ENCODE assay signal across 26 cellular contexts in genomic region chrX:114451397-114451796, GRCh38.
DNase-seq lines count a peak whose midpoint lies in the region; ATAC-seq, FAIRE-seq and TF ChIP-seq lines count a peak whose summit lies in the region.
"Had no signal": no experiment of that assay in that cellular context is flagged by ENCODE, and none has a peak within 500 bp of the region (broad histone marks: within the 10 kb centered on the region; RNA-seq: fewer than 3 reads in every experiment).

No MANE protein-coding gene starts in this region.

- DNase-seq in HepG2 (ENCODE audit: low spot score) (peak; percentile 0), right lobe of liver (no peak), WTC11 (ENCODE audit: low spot score) (no peak), endodermal cell (no peak), anterior cingulate cortex (lab: John Stamatoyannopoulos, UW) (no peak), DMS153 treated with DMSO at 0.1 percent for 48 hours (lab: John Stamatoyannopoulos, UW; ENCODE audit: unreplicated experiment) (no peak)
- no peak for DNase-seq in activated CD4-positive, alpha-beta T cell treated with anti-CD3 and anti-CD28 coated beads, Interleukin-2, amount 10 ng/mL, durations not matched to agents 24 days and 14 days
- DNase-seq: Caco-2; CD4-positive, CD25-positive, alpha-beta regulatory T cell; CD8-positive, alpha-beta T cell; DMS153; DMS79; EL; GDM1; GOT3; H7 had no signal

- H3K79me2 ChIP-seq in HepG2 (ENCODE audit: insufficient read depth, low read length) = no peaks in the 10 kb centered on the region

- TF ChIP-seq RAD21 in HepG2 (CRISPR knock-in tag; IDR thresholded peaks at IDR 0.05) = no peak

- H3K27me3 Mint-ChIP-seq in WTC11 (ENCODE audit: low read depth) (peaks cover 54% of the 10 kb centered on the region), endodermal cell (ENCODE audit: insufficient read depth) (peaks cover 7% of the 10 kb centered on the region)
- no peaks in the 10 kb centered on the region for H3K27me3 Mint-ChIP-seq in activated CD4-positive, alpha-beta T cell treated with anti-CD3 and anti-CD28 coated beads, Interleukin-2, amount 10 ng/mL, durations not matched to agents 24 days and 14 days
- H3K27me3 Mint-ChIP-seq: B cell; CD4-positive, CD25-positive, alpha-beta regulatory T cell had no signal

- H3K4me2 ChIP-seq in HepG2 (ENCODE audit: low read depth, low read length) = no peak overlapping the region
- H3K4me2 ChIP-seq: BLaER1 had no signal

- H3K36me3 Mint-ChIP-seq in WTC11 (no peaks in the 10 kb centered on the region), endodermal cell (ENCODE audit: low read depth) (no peaks in the 10 kb centered on the region)
- no peaks in the 10 kb centered on the region for H3K36me3 Mint-ChIP-seq in activated CD4-positive, alpha-beta T cell treated with anti-CD3 and anti-CD28 coated beads, Interleukin-2, amount 10 ng/mL, durations not matched to agents 24 days and 14 days (ENCODE audit: low read depth)
- H3K36me3 Mint-ChIP-seq: CD4-positive, CD25-positive, alpha-beta regulatory T cell; CD8-positive, alpha-beta T cell had no signal

- in situ Hi-C loops in HepG2 (cut with HindIII; ENCODE audit: extremely low pct_ligation_motif_present, low pct_unique_long_range_greater_than_20kb) = no loop called here

- intact Hi-C loops in HepG2 (cut with micrococcal nuclease; ENCODE audit: unreplicated experiment) = no loop called here
- intact Hi-C loops in right lobe of liver (cut with DNase I) = no loop called here
- intact Hi-C loops in activated CD4-positive, alpha-beta T cell treated with anti-CD3 and anti-CD28 coated beads, Interleukin-2, amount 10 ng/mL, durations not matched to agents 24 days and 14 days (cut with micrococcal nuclease) = no loop called here

- H3K4me3 Mint-ChIP-seq in WTC11 = no peak overlapping the region
- H3K4me3 Mint-ChIP-seq in endodermal cell = peak overlapping the region; percentile 23
- H3K4me3 Mint-ChIP-seq in activated CD4-positive, alpha-beta T cell treated with anti-CD3 and anti-CD28 coated beads, Interleukin-2, amount 10 ng/mL, durations not matched to agents 24 days and 14 days = no peak overlapping the region
- H3K4me3 Mint-ChIP-seq: B cell; CD4-positive, CD25-positive, alpha-beta regulatory T cell; CD8-positive, alpha-beta T cell had no signal

- H3K27ac ChIP-seq in HepG2 (ENCODE audit: extremely low read length, insufficient read depth, low read length) (no peak overlapping the region), right lobe of liver (no peak overlapping the region), endodermal cell (ENCODE audit: low read depth, low read length) (no peak overlapping the region)
- H3K27ac ChIP-seq: 22Rv1, BLaER1, C4-2B had no signal

- H3K4me1 ChIP-seq in HepG2 (ENCODE audit: insufficient read depth, low read length) (peaks cover 6% of the 10 kb centered on the region; the same call in 1 of the 2 replicates), right lobe of liver (no peaks in the 10 kb centered on the region), endodermal cell (ENCODE audit: control insufficient read depth, insufficient read depth, low read length) (no peaks in the 10 kb centered on the region)
- H3K4me1 ChIP-seq: BLaER1, Caco-2 had no signal

- TF ChIP-seq EP300 in HepG2 (IDR thresholded peaks at IDR 0.05; ENCODE audit: low read depth in 2 of 2, low read length in 2 of 2) = no peak
- TF ChIP-seq EP300 in HepG2 (CRISPR knock-in tag; IDR thresholded peaks at IDR 0.05; ENCODE audit: borderline replicate concordance) = no peak

- H3K9ac ChIP-seq in HepG2 (ENCODE audit: insufficient read depth, low read depth, low read length) = no peak overlapping the region
- no peak overlapping the region for H3K9ac ChIP-seq in endodermal cell (ENCODE audit: extremely low read depth, low read length, poor library complexity, severe bottlenecking)
- H3K9ac ChIP-seq: BLaER1 had no signal

- no TSS peak for BruUV-seq in HepG2 (replicated peaks; lab: Mats Ljungman, UMichigan)

- TF ChIP-seq CTCF in HepG2 (CRISPR knock-in tag; IDR thresholded peaks at IDR 0.05) (no peak), right lobe of liver (IDR thresholded peaks at IDR 0.05) (no peak), WTC11 (IDR thresholded peaks at IDR 0.05) (no peak), endodermal cell (conservative IDR thresholded peaks at IDR 0.05) (no peak)

- CTCF ChIA-PET in HepG2 (lab: Yijun Ruan, JAX; ENCODE audit: low intra/inter-chr PET ratio, low total read pairs) (no interaction called here), WTC11 (lab: Charles Lee) (no interaction called here)

- FAIRE-seq in HepG2 (lab: Jason Lieb, UNC) = no peak
- FAIRE-seq: A204.1, GM12891, GM18507, GM19239 had no signal

- H2AFZ ChIP-seq in HepG2 (ENCODE audit: low read length) = no peak overlapping the region

- POLR2A ChIA-PET in HepG2 (lab: Yijun Ruan, JAX) (no interaction called here), WTC11 (lab: Charles Lee) (no interaction called here)

- 0% methylated on average over 1 of the region's 1 CpG for WGBS in HepG2 (ENCODE audit: low lambda C conversion rate)
- 11% methylated on average over 1 of the region's 1 CpG for WGBS in right lobe of liver (ENCODE audit: insufficient coverage, low coverage, low lambda C conversion rate, missing lambda C conversion rate)
- WGBS in endodermal cell (ENCODE audit: insufficient coverage in 1 of 2, insufficient read length in 1 of 2), 2 experiments = 38% methylated on average over 1 of the region's 1 CpG; no CpG with 5 or more reads in 1 of the 2 experiments

- no peak overlapping the region for H3K4me3 ChIP-seq in HepG2 (replicated peaks in 1 of 3; ENCODE audit: insufficient read depth in 1 of 3, low read depth in 2 of 3, low read length in 3 of 3)
- H3K4me3 ChIP-seq in right lobe of liver = no peak overlapping the region
- H3K4me3 ChIP-seq in endodermal cell (ENCODE audit: low read length) = no peak overlapping the region
- H3K4me3 ChIP-seq: BLaER1 had no signal

- no peaks in the 10 kb centered on the region for H3K9me3 Mint-ChIP-seq in WTC11
- H3K9me3 Mint-ChIP-seq in endodermal cell = no peaks in the 10 kb centered on the region
- H3K9me3 Mint-ChIP-seq in activated CD4-positive, alpha-beta T cell treated with anti-CD3 and anti-CD28 coated beads, Interleukin-2, amount 10 ng/mL, durations not matched to agents 24 days and 14 days = no peaks in the 10 kb centered on the region
- H3K9me3 Mint-ChIP-seq: CD8-positive, alpha-beta T cell had no signal

- H3K36me3 ChIP-seq in HepG2 (replicated peaks in 1 of 2; ENCODE audit: control insufficient read depth in 1 of 2, insufficient read depth in 2 of 2, low read length in 2 of 2) = no peaks in the 10 kb centered on the region
- H3K36me3 ChIP-seq in right lobe of liver = no peaks in the 10 kb centered on the region
- no peaks in the 10 kb centered on the region for H3K36me3 ChIP-seq in endodermal cell (ENCODE audit: control insufficient read depth, insufficient read depth, low read length)
- H3K36me3 ChIP-seq: BLaER1 had no signal

- no peaks in the 10 kb centered on the region for H3K9me3 ChIP-seq in HepG2 (ENCODE audit: low read length)
- H3K9me3 ChIP-seq in right lobe of liver = no peaks in the 10 kb centered on the region
- no peaks in the 10 kb centered on the region for H3K9me3 ChIP-seq in endodermal cell (ENCODE audit: control insufficient read depth, low read length)
- H3K9me3 ChIP-seq: BLaER1, Caco-2 had no signal

- H3K27me3 ChIP-seq in HepG2 (ENCODE audit: control insufficient read depth in 1 of 2, insufficient read depth in 2 of 2, low read length in 2 of 2) (no peaks in the 10 kb centered on the region), right lobe of liver (no peaks in the 10 kb centered on the region), endodermal cell (ENCODE audit: control insufficient read depth, insufficient read depth, low read length, poor library complexity, severe bottlenecking) (no peaks in the 10 kb centered on the region)

- no peak for ATAC-seq in HepG2
- no peak for ATAC-seq in right lobe of liver
- ATAC-seq in WTC11 = peak; percentile 52
- ATAC-seq in GM18870 (IDR thresholded peaks at IDR 0.05; ENCODE audit: unreplicated experiment) = no peak
- ATAC-seq: CD8-positive, alpha-beta T cell; HCT116 had no signal

- no peak for TF ChIP-seq POLR2A in HepG2 (IDR thresholded peaks at IDR 0.05; ENCODE audit: insufficient read depth in 1 of 2, low read depth in 2 of 2, low read length in 2 of 2)
- no peak for TF ChIP-seq POLR2A in right lobe of liver (IDR thresholded peaks at IDR 0.05)

- H3K27ac Mint-ChIP-seq in WTC11 (no peak overlapping the region), endodermal cell (no peak overlapping the region)
- H3K27ac Mint-ChIP-seq in activated CD4-positive, alpha-beta T cell treated with anti-CD3 and anti-CD28 coated beads, Interleukin-2, amount 10 ng/mL, durations not matched to agents 24 days and 14 days = no peak overlapping the region
- H3K27ac Mint-ChIP-seq: B cell; CD4-positive, CD25-positive, alpha-beta regulatory T cell; CD8-positive, alpha-beta T cell had no signal

- H3K4me1 Mint-ChIP-seq in WTC11 (peaks cover 36% of the 10 kb centered on the region), endodermal cell (peaks cover 40% of the 10 kb centered on the region)
- H3K4me1 Mint-ChIP-seq in activated CD4-positive, alpha-beta T cell treated with anti-CD3 and anti-CD28 coated beads, Interleukin-2, amount 10 ng/mL, durations not matched to agents 24 days and 14 days = no peaks in the 10 kb centered on the region
- H3K4me1 Mint-ChIP-seq: B cell had no signal

- no peaks in the 10 kb centered on the region for H4K20me1 ChIP-seq in HepG2 (ENCODE audit: insufficient read depth, low read length)
- H4K20me1 ChIP-seq: BLaER1 had no signal

TF ChIP-seq in HepG2, 621 proteins besides CTCF, POLR2A, EP300 and RAD21 (continues in another document):
- no peak for TF ChIP-seq GTF3A (CRISPR knock-in tag; conservative IDR thresholded peaks at IDR 0.05)
- TF ChIP-seq ZNF496 (CRISPR knock-in tag; IDR thresholded peaks at IDR 0.05; ENCODE audit: insufficient replicate concordance) = no peak
- TF ChIP-seq ZNF629 (CRISPR knock-in tag; conservative IDR thresholded peaks at IDR 0.05) = no peak
- TF ChIP-seq, protein P1, sequence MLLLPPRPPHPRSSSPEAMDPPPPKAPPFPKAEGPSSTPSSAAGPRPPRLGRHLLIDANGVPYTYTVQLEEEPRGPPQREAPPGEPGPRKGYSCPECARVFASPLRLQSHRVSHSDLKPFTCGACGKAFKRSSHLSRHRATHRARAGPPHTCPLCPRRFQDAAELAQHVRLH (CRISPR knock-in tag; IDR thresholded peaks at IDR 0.05; ENCODE audit: borderline replicate concordance, low read depth) = no peak
- no peak for TF ChIP-seq ZNF782 (CRISPR knock-in tag; IDR thresholded peaks at IDR 0.05; ENCODE audit: borderline replicate concordance)
